ENCODE assay signal across 27 cellular contexts in genomic region chr6:13215390-13215789, GRCh38.
"Had no signal": no experiment of that assay in that cellular context is flagged by ENCODE, and none has a peak within 500 bp of the region (broad histone marks: within the 10 kb centered on the region; RNA-seq: fewer than 3 reads in every experiment).

No MANE protein-coding gene starts in this region.

- H3K4me3 ChIP-seq: MG63 had no signal

- H3K36me3 ChIP-seq: MG63 had no signal

- DNase-seq: Karpas-422, Kasumi-1, MG63, MM.1S, MV-4-11, NCI-H1048, NCI-H1092, NCI-H1092 treated with DMSO at 0.1 percent for 48 hours, NCI-H1105, NCI-H1105 treated with DMSO at 0.1 percent for 48 hours, NCI-H1694, NCI-H1694 treated with DMSO at 0.1 percent for 48 hours, NCI-H187, NCI-H187 treated with DMSO at 0.1 percent for 48 hours, NCI-H1930, NCI-H2029, NCI-H2029 treated with DMSO at 0.1 percent for 48 hours, NCI-H2081 treated with DMSO at 0.1 percent for 48 hours, NCI-H2107, NCI-H2171, NCI-H2171 treated with DMSO at 0.1 percent for 48 hours, NCI-H226, NCI-H345, NCI-H446, NCI-H446 treated with DMSO at 0.1 percent for 48 hours, NCI-H510A, NCI-H510A treated with DMSO at 0.1 percent for 48 hours had no signal

- H3K9me3 ChIP-seq: MG63 had no signal
